ENCODE assay signal across 8 cellular contexts in genomic region chrX:110317820-110318663, GRCh38. TPM values are rescaled to one million over a fixed set of nuclear protein-coding genes. Genes with fewer than 3 reads are reported as not detected.
DNase-seq lines count a peak whose midpoint lies in the region; ATAC-seq and TF ChIP-seq lines count a peak whose summit lies in the region.

AMMECR1 (minus strand) TSS chrX:110318085; CDS start chrX:110318071, 14 bp downstream.

- no peaks in the 10 kb centered on the region for H3K9me2 ChIP-seq in hepatocyte (replicated peaks; ENCODE audit: insufficient read depth)

- no peaks in the 10 kb centered on the region for H3K9me3 ChIP-seq in ascending aorta
- H3K9me3 ChIP-seq in hepatocyte (ENCODE audit: low read depth): no peaks in the 10 kb centered on the region

- peaks cover 42% of the 10 kb centered on the region for H3K79me2 ChIP-seq in hepatocyte

- H3K36me3 ChIP-seq in ascending aorta (no peaks in the 10 kb centered on the region), hepatocyte (replicated peaks; ENCODE audit: insufficient read depth, low read depth) (no peaks in the 10 kb centered on the region)

- DNase-seq in NCI-H187 (lab: John Stamatoyannopoulos, UW) (peak; percentile 68 to 78), ascending aorta (ENCODE audit: low spot score in 2 of 2) (peak; percentile 29 to 86), hepatocyte (ENCODE audit: low spot score) (peak; percentile 90), retina (peak; percentile 80), cerebellar nuclear complex (lab: John Stamatoyannopoulos, UW) (no peak)
- peak; percentile 78 for DNase-seq in T-helper 2 cell treated with Interferon-gamma antibody and Interleukin-4, amounts not matched to agents 5 μg/mL and 100 μg/mL, for 36 hours (ENCODE audit: low spot score)

- no peaks in the 10 kb centered on the region for H3K36me3 Mint-ChIP-seq in T-helper 2 cell treated with Interferon-gamma antibody and Interleukin-4, amounts not matched to agents 5 μg/mL and 100 μg/mL, for 36 hours (ENCODE audit: low read depth)

- TF ChIP-seq CTCF in ascending aorta (IDR thresholded peaks at IDR 0.05): no peak
- TF ChIP-seq CTCF in hepatocyte (IDR thresholded peaks at IDR 0.05; ENCODE audit: poor library complexity): no peak

- H4K20me1 ChIP-seq in hepatocyte (ENCODE audit: insufficient read depth, poor library complexity, severe bottlenecking): no peaks in the 10 kb centered on the region

- H3K27ac ChIP-seq in ascending aorta: peak within 1 kb of the TSS; percentile 69 to 81
- H3K27ac ChIP-seq in hepatocyte: peak within 1 kb of the TSS; percentile 98

- peaks cover 9% of the 10 kb centered on the region for H3K4me1 Mint-ChIP-seq in T-helper 2 cell treated with Interferon-gamma antibody and Interleukin-4, amounts not matched to agents 5 μg/mL and 100 μg/mL, for 36 hours (ENCODE audit: low read depth)

- WGBS in hepatocyte (ENCODE audit: low lambda C conversion rate, missing lambda C conversion rate): 46% methylated on average over 60 of the region's 78 CpGs

- H3K27me3 ChIP-seq in ascending aorta: no peaks in the 10 kb centered on the region
- no peaks in the 10 kb centered on the region for H3K27me3 ChIP-seq in hepatocyte

- H3K27ac Mint-ChIP-seq in T-helper 2 cell treated with Interferon-gamma antibody and Interleukin-4, amounts not matched to agents 5 μg/mL and 100 μg/mL, for 36 hours: peak within 1 kb of the TSS; percentile 89

- peaks cover 3% of the 10 kb centered on the region for H3K27me3 Mint-ChIP-seq in T-helper 2 cell treated with Interferon-gamma antibody and Interleukin-4, amounts not matched to agents 5 μg/mL and 100 μg/mL, for 36 hours (ENCODE audit: low read depth)

- H3K9me3 Mint-ChIP-seq in T-helper 2 cell treated with Interferon-gamma antibody and Interleukin-4, amounts not matched to agents 5 μg/mL and 100 μg/mL, for 36 hours: no peaks in the 10 kb centered on the region

- H3K4me3 ChIP-seq in ascending aorta: peak within 1 kb of the TSS; percentile 60 to 93
- peak within 1 kb of the TSS; percentile 84 for H3K4me3 ChIP-seq in hepatocyte

- H3K4me2 ChIP-seq in hepatocyte: peak within 1 kb of the TSS; percentile 74

- intact Hi-C loops in ascending aorta (cut with DNase I): loop anchor here (5.0 to 10.0 kb wide), 3 partner anchors 94 to 783 kb away; partner anchors contain the start of gene NXT2

- H2AFZ ChIP-seq in hepatocyte: peak within 1 kb of the TSS; percentile 69

- peak; percentile 78 for ATAC-seq in GM18502 (IDR thresholded peaks at IDR 0.05; ENCODE audit: poor library complexity, unreplicated experiment)
- ATAC-seq in HG02938 (IDR thresholded peaks at IDR 0.05; ENCODE audit: unreplicated experiment): peak; percentile 69

- peak within 1 kb of the TSS; percentile 88 for H3K4me3 Mint-ChIP-seq in T-helper 2 cell treated with Interferon-gamma antibody and Interleukin-4, amounts not matched to agents 5 μg/mL and 100 μg/mL, for 36 hours

- H3K4me1 ChIP-seq in ascending aorta: no peaks in the 10 kb centered on the region
- H3K4me1 ChIP-seq in hepatocyte (ENCODE audit: insufficient read depth): peaks cover 9% of the 10 kb centered on the region

RNA-seq across cellular contexts. Expression of gene AMMECR1, which starts in this region (rescaled TPM):
- total RNA-seq in ascending aorta (3.5 TPM), hepatocyte (25.9 and 33.3 TPM in 2 replicates)
- polyA plus RNA-seq in hepatocyte: 18.3 and 24.6 TPM in 2 replicates

Comparison
In these comparisons a context has a peak if more than half of its experiments do, and no peak if none do; other contexts are left out.
1. DNase-seq: peak in NCI-H187 (2 of 2), T-helper 2 cell treated with Interferon-gamma antibody and Interleukin-4, amounts not matched to agents 5 μg/mL and 100 μg/mL, for 36 hours (single experiment), ascending aorta (2 of 2), hepatocyte (single experiment) and retina (single experiment); none in cerebellar nuclear complex (0 of 2).